Comparison of ENCODE assay signal across 1 cellular context in genomic region chr1:204084247-204084772, GRCh38.
TF ChIP-seq lines count a peak whose summit lies in the region.

No MANE protein-coding gene starts in this region.

TF ChIP-seq in IMR-90, 13 proteins besides CTCF, POLR2A, EP300 and RAD21:
- TF ChIP-seq, protein P1, sequence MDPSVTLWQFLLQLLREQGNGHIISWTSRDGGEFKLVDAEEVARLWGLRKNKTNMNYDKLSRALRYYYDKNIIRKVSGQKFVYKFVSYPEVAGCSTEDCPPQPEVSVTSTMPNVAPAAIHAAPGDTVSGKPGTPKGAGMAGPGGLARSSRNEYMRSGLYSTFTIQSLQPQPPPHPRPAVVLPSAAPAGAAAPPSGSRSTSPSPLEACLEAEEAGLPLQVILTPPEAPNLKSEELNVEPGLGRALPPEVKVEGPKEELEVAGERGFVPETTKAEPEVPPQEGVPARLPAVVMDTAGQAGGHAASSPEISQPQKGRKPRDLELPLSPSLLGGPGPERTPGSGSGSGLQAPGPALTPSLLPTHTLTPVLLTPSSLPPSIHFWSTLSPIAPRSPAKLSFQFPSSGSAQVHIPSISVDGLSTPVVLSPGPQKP (IDR thresholded peaks at IDR 0.05; ENCODE audit: borderline replicate concordance, low read depth, low read length), result no peak
- no peak for TF ChIP-seq SMC3 (IDR thresholded peaks at IDR 0.05; ENCODE audit: low read depth, low read length)
- no peak for TF ChIP-seq CHD1 (IDR thresholded peaks at IDR 0.05; ENCODE audit: low read depth, low read length)
- no peak for TF ChIP-seq RFX5 (IDR thresholded peaks at IDR 0.05; ENCODE audit: low read depth, low read length)
- TF ChIP-seq FOS (IDR thresholded peaks at IDR 0.05; ENCODE audit: low read depth, low read length), result no peak
- TF ChIP-seq MAZ (IDR thresholded peaks at IDR 0.05; ENCODE audit: borderline replicate concordance, low read depth, low read length), result no peak
- no peak for TF ChIP-seq CEBPB (IDR thresholded peaks at IDR 0.05; ENCODE audit: low read depth, low read length)
- no peak for TF ChIP-seq NFE2L2 (IDR thresholded peaks at IDR 0.05; ENCODE audit: low read depth, low read length)
- no peak for TF ChIP-seq BHLHE40 (IDR thresholded peaks at IDR 0.05; ENCODE audit: low read depth, low read length)
- TF ChIP-seq RCOR1 (IDR thresholded peaks at IDR 0.05; ENCODE audit: insufficient replicate concordance, low read length), result no peak
- TF ChIP-seq MAFK (IDR thresholded peaks at IDR 0.05; ENCODE audit: low read depth, low read length), result no peak
- TF ChIP-seq, protein P2, sequence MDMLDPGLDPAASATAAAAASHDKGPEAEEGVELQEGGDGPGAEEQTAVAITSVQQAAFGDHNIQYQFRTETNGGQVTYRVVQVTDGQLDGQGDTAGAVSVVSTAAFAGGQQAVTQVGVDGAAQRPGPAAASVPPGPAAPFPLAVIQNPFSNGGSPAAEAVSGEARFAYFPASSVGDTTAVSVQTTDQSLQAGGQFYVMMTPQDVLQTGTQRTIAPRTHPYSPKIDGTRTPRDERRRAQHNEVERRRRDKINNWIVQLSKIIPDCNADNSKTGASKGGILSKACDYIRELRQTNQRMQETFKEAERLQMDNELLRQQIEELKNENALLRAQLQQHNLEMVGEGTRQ (IDR thresholded peaks at IDR 0.05; ENCODE audit: low read depth, low read length), result no peak
- no peak for TF ChIP-seq MXI1 (IDR thresholded peaks at IDR 0.05; ENCODE audit: borderline replicate concordance, low read depth, low read length)
